In the genomic region with DNA sequence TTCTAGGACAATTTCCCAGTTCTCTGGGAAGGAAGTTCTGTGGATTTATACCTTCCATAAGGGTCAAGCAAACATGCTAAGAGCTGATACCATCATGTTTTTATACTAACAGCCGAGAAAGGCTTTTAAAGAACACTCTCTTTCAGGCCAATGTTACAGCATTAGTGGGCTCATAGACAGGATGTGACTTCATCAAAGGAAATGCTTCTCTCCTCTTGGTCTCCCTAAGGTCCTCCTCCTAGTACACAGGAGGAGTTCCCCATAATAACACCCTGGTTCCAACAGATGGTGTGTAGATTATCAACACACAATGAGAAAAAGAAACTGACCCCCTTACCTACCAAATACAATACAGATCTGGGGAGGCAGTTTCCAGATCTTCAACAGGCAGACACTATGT, we compare ENCODE assay signal across 13 cellular contexts. TPM values are rescaled to one million over a fixed set of nuclear protein-coding genes. Genes with fewer than 3 reads are reported as not detected.
A peak's percentile ranks its signal among the peaks of the same experiment; 100 is the strongest.
DNase-seq lines count a peak whose midpoint lies in the region; ATAC-seq and TF ChIP-seq lines count a peak whose summit lies in the region.
"Had no signal": no experiment of that assay in that cellular context is flagged by ENCODE, and none has a peak within 500 bp of the region (broad histone marks: within the 10 kb centered on the region; RNA-seq: fewer than 3 reads in every experiment).

No MANE protein-coding gene starts in this region.

- POLR2A ChIA-PET in Caco-2 (lab: Charles Lee) (no interaction called here), HEK293T (lab: Yijun Ruan, JAX) (no interaction called here)
- POLR2A ChIA-PET in activated CD8-positive, alpha-beta T cell treated with anti-CD3 and anti-CD28 coated beads, Interleukin-2, amount 10 ng/mL, durations not matched to agents 7 days and 5 days (lab: Charles Lee): no interaction called here

- peak; percentile 88 for ATAC-seq in activated CD8-positive, alpha-beta T cell treated with anti-CD3 and anti-CD28 coated beads, Interleukin-2, amount 10 ng/mL, durations not matched to agents 7 days and 5 days
- ATAC-seq in body of pancreas: no peak
- ATAC-seq: gastroesophageal sphincter, WTC11 had no signal

- H3K4me1 ChIP-seq in Caco-2: no peaks in the 10 kb centered on the region
- peaks cover 0 to 13% of the 10 kb centered on the region in 2 donors for H3K4me1 ChIP-seq in adrenal gland (replicated peaks in 1 of 2)
- no peaks in the 10 kb centered on the region for H3K4me1 ChIP-seq in body of pancreas
- H3K4me1 ChIP-seq: gastroesophageal sphincter had no signal

- no peaks in the 10 kb centered on the region for H3K27me3 ChIP-seq in Caco-2 (replicated peaks; ENCODE audit: control insufficient read depth, insufficient read depth, low read length)
- H3K27me3 ChIP-seq in adrenal gland: no peaks in the 10 kb centered on the region
- H3K27me3 ChIP-seq in body of pancreas: no peaks in the 10 kb centered on the region
- H3K27me3 ChIP-seq: gastroesophageal sphincter had no signal

- 50 to 78% (median 77%) methylated on average over 1 of the region's 1 CpG for WGBS in adrenal gland, 4 donors
- WGBS in body of pancreas, 2 donors: 82 to 87% methylated on average over 1 of the region's 1 CpG

- H3K9me3 Mint-ChIP-seq in Caco-2 (ENCODE audit: unreplicated experiment) (no peaks in the 10 kb centered on the region), progenitor cell of endocrine pancreas (ENCODE audit: low read depth) (no peaks in the 10 kb centered on the region)
- no peaks in the 10 kb centered on the region for H3K9me3 Mint-ChIP-seq in activated CD8-positive, alpha-beta T cell treated with anti-CD3 and anti-CD28 coated beads, Interleukin-2, amount 10 ng/mL, durations not matched to agents 7 days and 5 days (ENCODE audit: insufficient read depth)
- H3K9me3 Mint-ChIP-seq: WTC11 had no signal

- intact Hi-C loops in Caco-2 (cut with micrococcal nuclease; ENCODE audit: unreplicated experiment) (no loop called here), adrenal gland (cut with DNase I) (no loop called here), body of pancreas (cut with DNase I) (no loop called here)

- peaks cover 15% of the 10 kb centered on the region for H3K36me3 Mint-ChIP-seq in Caco-2 (ENCODE audit: insufficient read depth, unreplicated experiment)
- peaks cover 43% of the 10 kb centered on the region for H3K36me3 Mint-ChIP-seq in activated CD8-positive, alpha-beta T cell treated with anti-CD3 and anti-CD28 coated beads, Interleukin-2, amount 10 ng/mL, durations not matched to agents 7 days and 5 days (ENCODE audit: low read depth)
- no peaks in the 10 kb centered on the region for H3K36me3 Mint-ChIP-seq in progenitor cell of endocrine pancreas (ENCODE audit: insufficient read depth)

- H3K4me3 ChIP-seq in Caco-2 (ENCODE audit: low read depth, low read length): no peak overlapping the region
- H3K4me3 ChIP-seq in HFF-Myc (replicated peaks; ENCODE audit: low read depth, low read length): no peak overlapping the region
- no peak overlapping the region for H3K4me3 ChIP-seq in adrenal gland
- H3K4me3 ChIP-seq in body of pancreas: no peak overlapping the region
- H3K4me3 ChIP-seq: gastroesophageal sphincter, thoracic aorta had no signal

- CTCF ChIA-PET in Caco-2 (lab: Charles Lee): no interaction called here
- CTCF ChIA-PET in activated CD8-positive, alpha-beta T cell treated with anti-CD3 and anti-CD28 coated beads, Interleukin-2, amount 10 ng/mL, durations not matched to agents 7 days and 5 days (lab: Charles Lee): interaction anchor here (1.4 to 1.9 kb wide), 2 partner anchors 10 to 14 kb away, joined by 5 read pairs; no protein-coding TSS in a partner anchor
- CTCF ChIA-PET in HEK293T (lab: Yijun Ruan, JAX): interaction anchor here (0.5 kb wide), 1 partner anchor 175 kb away, joined by 9 read pairs; no protein-coding TSS in a partner anchor

- H3K27me3 Mint-ChIP-seq in Caco-2 (ENCODE audit: insufficient read depth, unreplicated experiment): no peaks in the 10 kb centered on the region
- no peaks in the 10 kb centered on the region for H3K27me3 Mint-ChIP-seq in activated CD8-positive, alpha-beta T cell treated with anti-CD3 and anti-CD28 coated beads, Interleukin-2, amount 10 ng/mL, durations not matched to agents 7 days and 5 days (ENCODE audit: low read depth)
- no peaks in the 10 kb centered on the region for H3K27me3 Mint-ChIP-seq in progenitor cell of endocrine pancreas

- no peak overlapping the region for H3K27ac Mint-ChIP-seq in Caco-2 (ENCODE audit: unreplicated experiment)
- peak overlapping the region; percentile 72 for H3K27ac Mint-ChIP-seq in activated CD8-positive, alpha-beta T cell treated with anti-CD3 and anti-CD28 coated beads, Interleukin-2, amount 10 ng/mL, durations not matched to agents 7 days and 5 days
- H3K27ac Mint-ChIP-seq in progenitor cell of endocrine pancreas: no peak overlapping the region
- H3K27ac Mint-ChIP-seq: WTC11 had no signal

- H3K4me3 Mint-ChIP-seq in Caco-2 (ENCODE audit: unreplicated experiment) (no peak overlapping the region), progenitor cell of endocrine pancreas (ENCODE audit: low read depth) (no peak overlapping the region)
- no peak overlapping the region for H3K4me3 Mint-ChIP-seq in activated CD8-positive, alpha-beta T cell treated with anti-CD3 and anti-CD28 coated beads, Interleukin-2, amount 10 ng/mL, durations not matched to agents 7 days and 5 days
- H3K4me3 Mint-ChIP-seq: WTC11 had no signal

- H3K9me3 ChIP-seq in Caco-2: no peaks in the 10 kb centered on the region
- no peaks in the 10 kb centered on the region for H3K9me3 ChIP-seq in adrenal gland (replicated peaks in 1 of 3)
- no peaks in the 10 kb centered on the region for H3K9me3 ChIP-seq in body of pancreas
- H3K9me3 ChIP-seq: thoracic aorta had no signal

- TSS peak; percentile 24 for BruUV-seq in Caco-2 (replicated peaks; lab: Mats Ljungman, UMichigan)

- TF ChIP-seq POLR2A in adrenal gland (IDR thresholded peaks at IDR 0.05): no peak
- TF ChIP-seq POLR2A in body of pancreas (IDR thresholded peaks at IDR 0.05): no peak

- H3K27ac ChIP-seq in adrenal gland (no peak overlapping the region), body of pancreas (no peak overlapping the region)
- H3K27ac ChIP-seq: gastroesophageal sphincter, thoracic aorta had no signal

- TF ChIP-seq CTCF in Caco-2 (IDR thresholded peaks at IDR 0.05; ENCODE audit: insufficient read depth in 1 of 2, low read depth in 1 of 2, low read length in 1 of 2, severe bottlenecking in 1 of 2, unreplicated experiment in 1 of 2) (no peak), HFF-Myc (IDR thresholded peaks at IDR 0.05; ENCODE audit: low read depth, low read length, missing control alignments) (no peak), progenitor cell of endocrine pancreas (IDR thresholded peaks at IDR 0.05; ENCODE audit: unreplicated experiment) (no peak), adrenal gland (IDR thresholded peaks at IDR 0.05) (no peak), body of pancreas (IDR thresholded peaks at IDR 0.05) (no peak)

- H3K36me3 ChIP-seq in Caco-2 (ENCODE audit: control insufficient read depth, insufficient read depth, low read length): no peaks in the 10 kb centered on the region
- no peaks in the 10 kb centered on the region for H3K36me3 ChIP-seq in adrenal gland (replicated peaks in 1 of 2)
- no peaks in the 10 kb centered on the region for H3K36me3 ChIP-seq in body of pancreas (replicated peaks in 1 of 2; ENCODE audit: insufficient read depth in 1 of 2, low read depth in 2 of 2)
- H3K36me3 ChIP-seq: thoracic aorta had no signal

- DNase-seq in Caco-2 (no peak), HFF-Myc (ENCODE audit: extremely low read depth, low read depth) (peak; percentile 21), iris pigment epithelial cell (ENCODE audit: low read depth) (peak; percentile 91), progenitor cell of endocrine pancreas (ENCODE audit: low spot score, unreplicated experiment) (no peak), adrenal gland (no peak), body of pancreas (no peak), HEK293T (ENCODE audit: extremely low spot score) (no peak)
- no peak for DNase-seq in activated CD8-positive, alpha-beta T cell treated with anti-CD3 and anti-CD28 coated beads, Interleukin-2, amount 10 ng/mL, durations not matched to agents 7 days and 5 days
- DNase-seq: anterior cingulate cortex; NK-92 treated with Interleukin-12 subunit alpha and Interleukin-12 subunit beta, amount 100 ng/mL, for 24 hours had no signal

- no peaks in the 10 kb centered on the region for H3K4me1 Mint-ChIP-seq in Caco-2 (ENCODE audit: low read depth, unreplicated experiment)
- H3K4me1 Mint-ChIP-seq in activated CD8-positive, alpha-beta T cell treated with anti-CD3 and anti-CD28 coated beads, Interleukin-2, amount 10 ng/mL, durations not matched to agents 7 days and 5 days (ENCODE audit: low read depth): peaks cover 31% of the 10 kb centered on the region
- H3K4me1 Mint-ChIP-seq in progenitor cell of endocrine pancreas (ENCODE audit: low read depth): no peaks in the 10 kb centered on the region
- H3K4me1 Mint-ChIP-seq: WTC11 had no signal

TF ChIP-seq in HEK293T, 16 proteins besides CTCF, POLR2A, EP300 and RAD21 (continues in another document):
- TF ChIP-seq SUZ12 (IDR thresholded peaks at IDR 0.05) (no peak), LEF1 (IDR thresholded peaks at IDR 0.05; ENCODE audit: borderline replicate concordance) (no peak), ZNF384 (IDR thresholded peaks at IDR 0.05) (no peak), NFRKB (IDR thresholded peaks at IDR 0.05) (no peak), FOXK2 (IDR thresholded peaks at IDR 0.05) (no peak), TARDBP (IDR thresholded peaks at IDR 0.05) (no peak), FOXM1 (IDR thresholded peaks at IDR 0.05; ENCODE audit: borderline replicate concordance) (no peak), HDGF (IDR thresholded peaks at IDR 0.05; ENCODE audit: borderline replicate concordance) (no peak), L3MBTL2 (conservative IDR thresholded peaks at IDR 0.05) (no peak), CTBP1 (IDR thresholded peaks at IDR 0.05; ENCODE audit: borderline replicate concordance) (no peak)
- TF ChIP-seq, protein P1, sequence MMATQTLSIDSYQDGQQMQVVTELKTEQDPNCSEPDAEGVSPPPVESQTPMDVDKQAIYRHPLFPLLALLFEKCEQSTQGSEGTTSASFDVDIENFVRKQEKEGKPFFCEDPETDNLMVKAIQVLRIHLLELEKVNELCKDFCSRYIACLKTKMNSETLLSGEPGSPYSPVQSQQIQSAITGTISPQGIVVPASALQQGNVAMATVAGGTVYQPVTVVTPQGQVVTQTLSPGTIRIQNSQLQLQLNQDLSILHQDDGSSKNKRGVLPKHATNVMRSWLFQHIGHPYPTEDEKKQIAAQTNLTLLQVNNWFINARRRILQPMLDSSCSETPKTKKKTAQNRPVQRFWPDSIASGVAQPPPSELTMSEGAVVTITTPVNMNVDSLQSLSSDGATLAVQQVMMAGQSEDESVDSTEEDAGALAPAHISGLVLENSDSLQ (IDR thresholded peaks at IDR 0.05): no peak

RNA-seq across cellular contexts. Expression of a gene that starts 26.7 kb away (rescaled TPM):
- not detected in 2 replicates for total RNA-seq in Caco-2 (2022)
- total RNA-seq in activated CD8-positive, alpha-beta T cell treated with anti-CD3 and anti-CD28 coated beads, Interleukin-2, amount 10 ng/mL, durations not matched to agents 7 days and 5 days: not detected
- total RNA-seq in progenitor cell of endocrine pancreas: not detected in 2 replicates
- total RNA-seq in adrenal gland: under 1 TPM in 4 of 8 donors, not detected in 4; 0.10 to 0.35 (median 0.14) TPM
- under 1 TPM in 2 of 3 donors, not detected in 1; 0.08 to 0.37 TPM for polyA plus RNA-seq in adrenal gland
- under 1 TPM in 1 of 2 donors, not detected in 1; 0.33 TPM for total RNA-seq in body of pancreas

Comparison
In these comparisons a context has a peak if more than half of its experiments do, and no peak if none do; other contexts are left out.
1. DNase-seq: peak in HFF-Myc (single experiment) and iris pigment epithelial cell (single experiment); none in Caco-2 (0 of 2), activated CD8-positive, alpha-beta T cell treated with anti-CD3 and anti-CD28 coated beads, Interleukin-2, amount 10 ng/mL, durations not matched to agents 7 days and 5 days (single experiment), progenitor cell of endocrine pancreas (single experiment), adrenal gland (0 of 7), body of pancreas (0 of 4) and HEK293T (single experiment).